Comparison of ENCODE assay signal across 16 cellular contexts in the genomic region with DNA sequence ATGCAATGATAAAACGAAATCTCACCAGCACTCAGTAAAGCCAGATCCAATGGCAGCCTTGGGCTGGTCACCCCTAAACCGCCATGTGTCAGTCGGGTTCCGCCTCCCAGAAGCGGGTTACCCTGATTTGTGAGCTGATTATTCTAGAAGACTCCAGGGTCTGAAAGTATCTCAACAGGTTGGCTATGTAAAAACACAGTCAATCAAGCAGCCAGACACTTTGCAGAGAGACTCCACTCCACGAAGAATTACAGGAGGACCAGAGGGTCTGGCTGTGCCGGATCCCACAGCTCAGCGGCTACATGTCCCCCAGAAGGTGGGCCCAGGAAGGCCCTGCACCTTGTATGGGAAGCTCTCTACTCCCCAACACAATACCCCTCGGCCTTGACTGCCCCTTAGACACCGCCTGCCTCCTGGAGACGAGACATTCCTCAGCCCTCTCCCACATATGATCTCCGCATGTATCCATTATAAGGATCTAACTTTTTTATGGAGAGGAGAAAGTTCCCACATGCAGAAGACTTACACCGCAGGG. TPM values are rescaled to one million over a fixed set of nuclear protein-coding genes. Genes with fewer than 3 reads are reported as not detected.
DNase-seq lines count a peak whose midpoint lies in the region; ATAC-seq and TF ChIP-seq lines count a peak whose summit lies in the region.
"Had no signal": no experiment of that assay in that cellular context is flagged by ENCODE, and none has a peak within 500 bp of the region (broad histone marks: within the 10 kb centered on the region; RNA-seq: fewer than 3 reads in every experiment).

No MANE protein-coding gene starts in this region.

- H3K9me3 ChIP-seq in upper lobe of left lung, result no peaks in the 10 kb centered on the region

- ATAC-seq in sciatic nerve, result no peak
- ATAC-seq in upper lobe of left lung (ENCODE audit: low FRiP score in 2 of 2), result no peak
- ATAC-seq in naive thymus-derived CD8-positive, alpha-beta T cell, result no peak
- ATAC-seq: Panc1 had no signal

- no peak for TF ChIP-seq POLR2A in upper lobe of left lung (IDR thresholded peaks at IDR 0.05)

- no peak for DNase-seq in chondrocyte (ENCODE audit: low spot score)
- peak; percentile 64 for DNase-seq in mesenteric fat pad (ENCODE audit: low spot score)
- DNase-seq in sciatic nerve (ENCODE audit: low spot score), result peak; percentile 45
- no peak for DNase-seq in upper lobe of left lung
- no peak for DNase-seq in naive thymus-derived CD8-positive, alpha-beta T cell
- no peak for DNase-seq in stimulated activated CD4-positive, alpha-beta T cell treated with anti-CD3 and anti-CD28 coated beads, Interleukin-1b, Interleukin-23, amount 100 ng/mL, for 48 hours
- DNase-seq in HT-29 (ENCODE audit: low spot score), result no peak
- DNase-seq: ACHN, EL, MM.1S, NCI-H1105, NCI-H1694 treated with DMSO at 0.1 percent for 48 hours, NCI-H2107, NCI-H2227 treated with DMSO at 0.1 percent for 48 hours, NCI-H524 treated with DMSO at 0.1 percent for 48 hours had no signal

- POLR2A ChIA-PET in naive thymus-derived CD8-positive, alpha-beta T cell (lab: Charles Lee), result no interaction called here

- no peaks in the 10 kb centered on the region for H3K27me3 ChIP-seq in upper lobe of left lung

- peaks cover 29 to 50% (median 32%) of the 10 kb centered on the region in 4 donors for H3K4me1 ChIP-seq in upper lobe of left lung

- H3K27me3 Mint-ChIP-seq in chondrocyte (ENCODE audit: low read depth), result no peaks in the 10 kb centered on the region
- H3K27me3 Mint-ChIP-seq in naive thymus-derived CD8-positive, alpha-beta T cell, result peaks cover 0 to 10% (median 2%) of the 10 kb centered on the region in 5 donors

- intact Hi-C loops in sciatic nerve (cut with DNase I), result no loop called here

- TF ChIP-seq CTCF in chondrocyte (IDR thresholded peaks at IDR 0.05) (no peak), upper lobe of left lung (IDR thresholded peaks at IDR 0.05) (no peak)

- H3K9me3 Mint-ChIP-seq in chondrocyte (ENCODE audit: low read depth), result no peaks in the 10 kb centered on the region
- no peaks in the 10 kb centered on the region for H3K9me3 Mint-ChIP-seq in naive thymus-derived CD8-positive, alpha-beta T cell

- H3K36me3 ChIP-seq in upper lobe of left lung, result no peaks in the 10 kb centered on the region

- WGBS in upper lobe of left lung, 2 donors, result 70 to 84% methylated on average over 9 to 13 of the region's 13 CpGs

- TF ChIP-seq EP300 in upper lobe of left lung (IDR thresholded peaks at IDR 0.05), result no peak

- peaks cover 81% of the 10 kb centered on the region for H3K4me1 Mint-ChIP-seq in chondrocyte (ENCODE audit: low read depth)
- H3K4me1 Mint-ChIP-seq in naive thymus-derived CD8-positive, alpha-beta T cell, result no peaks in the 10 kb centered on the region

- no peak overlapping the region for H3K4me3 ChIP-seq in upper lobe of left lung

- H3K36me3 Mint-ChIP-seq in chondrocyte (ENCODE audit: low read depth), result no peaks in the 10 kb centered on the region
- no peaks in the 10 kb centered on the region for H3K36me3 Mint-ChIP-seq in naive thymus-derived CD8-positive, alpha-beta T cell

- H3K27ac Mint-ChIP-seq in chondrocyte (ENCODE audit: unreplicated experiment), result peak overlapping the region; percentile 80
- no peak overlapping the region for H3K27ac Mint-ChIP-seq in naive thymus-derived CD8-positive, alpha-beta T cell

- no peak overlapping the region for H3K4me3 Mint-ChIP-seq in chondrocyte (ENCODE audit: unreplicated experiment)
- peak overlapping the region in 1 of 10 donors; percentile 45 for H3K4me3 Mint-ChIP-seq in naive thymus-derived CD8-positive, alpha-beta T cell

- peak overlapping the region; percentile 13 to 68 (median 42) for H3K27ac ChIP-seq in upper lobe of left lung

RNA-seq across cellular contexts. Expression of gene ZFHX3, which starts 23.3 kb away (rescaled TPM):
- total RNA-seq in chondrocyte (74.4 to 91.0 TPM (median 86.8 TPM) in 3 replicates), mesenteric fat pad (28.8 TPM), sciatic nerve (44.6 TPM), upper lobe of left lung (10 to 100 TPM; 22.4 to 40.3 (median 27.0) TPM)
- under 1 TPM; 0.34 to 0.38 TPM for total RNA-seq in naive thymus-derived CD8-positive, alpha-beta T cell
- polyA plus RNA-seq in naive thymus-derived CD8-positive, alpha-beta T cell, result under 1 TPM in 1 of 3 donors, not detected in 2; 0.05 TPM
- 2.6 and 3.5 TPM in 2 replicates for total RNA-seq in HT-29 (2014; rRNA removed; shearing (Covaris generic))

Comparison
In these comparisons a context has a peak if more than half of its experiments do, and no peak if none do; other contexts are left out.
1. DNase-seq: peak in mesenteric fat pad (single experiment) and sciatic nerve (single experiment); none in chondrocyte (single experiment), upper lobe of left lung (0 of 2), naive thymus-derived CD8-positive, alpha-beta T cell (0 of 10), stimulated activated CD4-positive, alpha-beta T cell treated with anti-CD3 and anti-CD28 coated beads, Interleukin-1b, Interleukin-23, amount 100 ng/mL, for 48 hours (single experiment) and HT-29 (single experiment).